In genomic region chrX:84123585-84123984, GRCh38 we compare ENCODE assay signal across 15 cellular contexts.
DNase-seq lines count a peak whose midpoint lies in the region; ATAC-seq and TF ChIP-seq lines count a peak whose summit lies in the region.
"Had no signal": no experiment of that assay in that cellular context is flagged by ENCODE, and none has a peak within 500 bp of the region (broad histone marks: within the 10 kb centered on the region; RNA-seq: fewer than 3 reads in every experiment).

No MANE protein-coding gene starts in this region.

- no peak overlapping the region for H3K27ac Mint-ChIP-seq in glutamatergic neuron (ENCODE audit: unreplicated experiment)
- no peak overlapping the region for H3K27ac Mint-ChIP-seq in activated T-helper 1 cell treated with anti-CD3 and anti-CD28 coated beads, Interleukin-12 subunit alpha, Interleukin-12 subunit beta, Interleukin-2, Interleukin-4 antibody, amounts not matched to agents 30 ng/mL and 10 ng/mL and 1 ng/mL, durations not matched to agents 14 hours and 24 hours and 36 hours
- H3K27ac Mint-ChIP-seq: CD4-positive, alpha-beta memory T cell; GM23338; HFFc6 had no signal

- H3K27me3 ChIP-seq in RWPE2 (ENCODE audit: insufficient read depth, poor library complexity, severe bottlenecking) = no peaks in the 10 kb centered on the region

- CTCF ChIA-PET in OCI-LY7 (lab: Charles Lee; ENCODE audit: unreplicated experiment) = no interaction called here

- DNase-seq in RWPE2 (ENCODE audit: low spot score) = no peak
- peak; percentile 78 for DNase-seq in epithelial cell of esophagus (ENCODE audit: low read depth)
- DNase-seq in glutamatergic neuron = no peak
- DNase-seq in OCI-LY7 (ENCODE audit: low spot score) = no peak
- DNase-seq in HCEC 1CT = no peak
- DNase-seq in activated T-helper 1 cell treated with anti-CD3 and anti-CD28 coated beads, Interleukin-12 subunit alpha, Interleukin-12 subunit beta, Interleukin-2, Interleukin-4 antibody, amounts not matched to agents 30 ng/mL and 10 ng/mL and 1 ng/mL, durations not matched to agents 14 hours and 24 hours and 36 hours (ENCODE audit: low spot score) = no peak
- DNase-seq: AML-193, DMS79 treated with DMSO at 0.1 percent for 48 hours, GF-D8, HFFc6, IMR-90 had no signal

- peaks cover 11% of the 10 kb centered on the region for H3K4me1 ChIP-seq in RWPE2 (ENCODE audit: insufficient read depth, poor library complexity, severe bottlenecking)
- no peaks in the 10 kb centered on the region for H3K4me1 ChIP-seq in OCI-LY7 (ENCODE audit: insufficient read depth, low read length, poor library complexity, severe bottlenecking)

- TF ChIP-seq CTCF in RWPE2 (IDR thresholded peaks at IDR 0.05; ENCODE audit: poor library complexity, severe bottlenecking) (no peak), epithelial cell of esophagus (IDR thresholded peaks at IDR 0.05; ENCODE audit: insufficient read depth, low read depth, low read length, missing control alignments) (no peak), glutamatergic neuron (IDR thresholded peaks at IDR 0.05; ENCODE audit: partially characterized antibody, unreplicated experiment) (no peak), OCI-LY7 (conservative IDR thresholded peaks at IDR 0.05; ENCODE audit: low read length) (no peak)

- no peaks in the 10 kb centered on the region for H3K79me2 ChIP-seq in OCI-LY7 (ENCODE audit: insufficient read depth, low read depth, low read length)

- no peaks in the 10 kb centered on the region for H3K36me3 ChIP-seq in RWPE2 (ENCODE audit: low read depth)
- no peaks in the 10 kb centered on the region for H3K36me3 ChIP-seq in OCI-LY7 (ENCODE audit: insufficient read depth, low read length)

- H3K9me3 ChIP-seq in RWPE2 (ENCODE audit: severe bottlenecking) = no peaks in the 10 kb centered on the region
- H3K9me3 ChIP-seq in OCI-LY7 (ENCODE audit: low read length) = no peaks in the 10 kb centered on the region

- H3K9me3 Mint-ChIP-seq in glutamatergic neuron (ENCODE audit: unreplicated experiment) = peaks cover 5% of the 10 kb centered on the region
- H3K9me3 Mint-ChIP-seq in activated T-helper 1 cell treated with anti-CD3 and anti-CD28 coated beads, Interleukin-12 subunit alpha, Interleukin-12 subunit beta, Interleukin-2, Interleukin-4 antibody, amounts not matched to agents 30 ng/mL and 10 ng/mL and 1 ng/mL, durations not matched to agents 14 hours and 24 hours and 36 hours = no peaks in the 10 kb centered on the region
- H3K9me3 Mint-ChIP-seq: GM23338 had no signal

- H3K36me3 Mint-ChIP-seq in glutamatergic neuron (ENCODE audit: unreplicated experiment) = no peaks in the 10 kb centered on the region
- H3K36me3 Mint-ChIP-seq in activated T-helper 1 cell treated with anti-CD3 and anti-CD28 coated beads, Interleukin-12 subunit alpha, Interleukin-12 subunit beta, Interleukin-2, Interleukin-4 antibody, amounts not matched to agents 30 ng/mL and 10 ng/mL and 1 ng/mL, durations not matched to agents 14 hours and 24 hours and 36 hours (ENCODE audit: low read depth) = no peaks in the 10 kb centered on the region
- H3K36me3 Mint-ChIP-seq: CD4-positive, alpha-beta memory T cell had no signal

- H3K4me1 Mint-ChIP-seq in glutamatergic neuron (ENCODE audit: low read depth, unreplicated experiment) = no peaks in the 10 kb centered on the region
- no peaks in the 10 kb centered on the region for H3K4me1 Mint-ChIP-seq in activated T-helper 1 cell treated with anti-CD3 and anti-CD28 coated beads, Interleukin-12 subunit alpha, Interleukin-12 subunit beta, Interleukin-2, Interleukin-4 antibody, amounts not matched to agents 30 ng/mL and 10 ng/mL and 1 ng/mL, durations not matched to agents 14 hours and 24 hours and 36 hours (ENCODE audit: low read depth)
- H3K4me1 Mint-ChIP-seq: CD4-positive, alpha-beta memory T cell had no signal

- peaks cover 4% of the 10 kb centered on the region for H3K27me3 Mint-ChIP-seq in glutamatergic neuron (ENCODE audit: unreplicated experiment)
- no peaks in the 10 kb centered on the region for H3K27me3 Mint-ChIP-seq in activated T-helper 1 cell treated with anti-CD3 and anti-CD28 coated beads, Interleukin-12 subunit alpha, Interleukin-12 subunit beta, Interleukin-2, Interleukin-4 antibody, amounts not matched to agents 30 ng/mL and 10 ng/mL and 1 ng/mL, durations not matched to agents 14 hours and 24 hours and 36 hours (ENCODE audit: insufficient read depth)
- H3K27me3 Mint-ChIP-seq: CD4-positive, alpha-beta memory T cell had no signal

- no peak overlapping the region for H2AFZ ChIP-seq in OCI-LY7 (ENCODE audit: low read length)
- H2AFZ ChIP-seq: GM23338 had no signal

- H3K4me2 ChIP-seq in OCI-LY7 (ENCODE audit: low read length) = no peak overlapping the region
- H3K4me2 ChIP-seq: GM23338 had no signal

- BruUV-seq in OCI-LY7 (replicated peaks; lab: Mats Ljungman, UMichigan) = no TSS peak

- H3K27ac ChIP-seq in RWPE2 (ENCODE audit: poor library complexity, severe bottlenecking) (peak overlapping the region; percentile 33), OCI-LY7 (ENCODE audit: low read depth, low read length, poor library complexity, severe bottlenecking) (no peak overlapping the region)
- H3K27ac ChIP-seq: C4-2B had no signal

- H3K9me2 ChIP-seq in OCI-LY7 (ENCODE audit: insufficient read depth, low read length) = no peaks in the 10 kb centered on the region

- H3K4me3 ChIP-seq in RWPE2 (ENCODE audit: severe bottlenecking) (no peak overlapping the region), epithelial cell of esophagus (ENCODE audit: low read length) (no peak overlapping the region), OCI-LY7 (ENCODE audit: low read depth, low read length, poor library complexity, severe bottlenecking) (no peak overlapping the region)
- H3K4me3 ChIP-seq: GM23338 had no signal

- POLR2A ChIA-PET in OCI-LY7 (lab: Charles Lee) = no interaction called here

- H3K4me3 Mint-ChIP-seq in glutamatergic neuron (ENCODE audit: unreplicated experiment) = peak overlapping the region; percentile 66
- H3K4me3 Mint-ChIP-seq in activated T-helper 1 cell treated with anti-CD3 and anti-CD28 coated beads, Interleukin-12 subunit alpha, Interleukin-12 subunit beta, Interleukin-2, Interleukin-4 antibody, amounts not matched to agents 30 ng/mL and 10 ng/mL and 1 ng/mL, durations not matched to agents 14 hours and 24 hours and 36 hours = no peak overlapping the region
- H3K4me3 Mint-ChIP-seq: CD4-positive, alpha-beta memory T cell; GM23338; HFFc6 had no signal

- intact Hi-C loops in OCI-LY7 (cut with micrococcal nuclease; ENCODE audit: unreplicated experiment) = no loop called here
- intact Hi-C loops in activated T-helper 1 cell treated with anti-CD3 and anti-CD28 coated beads, Interleukin-12 subunit alpha, Interleukin-12 subunit beta, Interleukin-2, Interleukin-4 antibody, amounts not matched to agents 30 ng/mL and 10 ng/mL and 1 ng/mL, durations not matched to agents 14 hours and 24 hours and 36 hours (cut with micrococcal nuclease) = no loop called here

- H4K20me1 ChIP-seq in OCI-LY7 (ENCODE audit: insufficient read depth, low read length) = no peaks in the 10 kb centered on the region

- ATAC-seq in RWPE2 (ENCODE audit: low read depth) = peak; percentile 73
- ATAC-seq: GM23338, HCT116 had no signal
